In genomic region chr13:33125821-33126570, GRCh38 we compare ENCODE assay signal across 9 cellular contexts.
A peak's percentile ranks its signal among the peaks of the same experiment; 100 is the strongest.
DNase-seq lines count a peak whose midpoint lies in the region; ATAC-seq lines count a peak whose summit lies in the region.
"Had no signal": no experiment of that assay in that cellular context is flagged by ENCODE, and none has a peak within 500 bp of the region (broad histone marks: within the 10 kb centered on the region; RNA-seq: fewer than 3 reads in every experiment).

No MANE protein-coding gene starts in this region.

- H3K9me3 ChIP-seq in Karpas-422 (ENCODE audit: low read length) (no peaks in the 10 kb centered on the region), T-helper 17 cell (ENCODE audit: control insufficient read depth, low read length, poor library complexity, severe bottlenecking) (no peaks in the 10 kb centered on the region)
- H3K9me3 ChIP-seq: BLaER1 treated with 17β-estradiol and CSF1 and Interleukin-3, amounts not matched to agents 10 nM and 100 nM had no signal

- no peak overlapping the region for H3K9ac ChIP-seq in Karpas-422 (ENCODE audit: low read length)
- H3K9ac ChIP-seq: BLaER1 treated with 17β-estradiol and CSF1 and Interleukin-3, amounts not matched to agents 10 nM and 100 nM had no signal

- H3K4me1 Mint-ChIP-seq in T-helper 17 cell, result peaks cover 4% of the 10 kb centered on the region

- H3K27me3 Mint-ChIP-seq in T-helper 17 cell, result peaks cover 24% of the 10 kb centered on the region

- H3K4me1 ChIP-seq in Karpas-422 (ENCODE audit: low read length), result no peaks in the 10 kb centered on the region

- no peaks in the 10 kb centered on the region for H4K20me1 ChIP-seq in Karpas-422 (ENCODE audit: insufficient read depth, low read depth, low read length)
- H4K20me1 ChIP-seq: BLaER1 treated with 17β-estradiol and CSF1 and Interleukin-3, amounts not matched to agents 10 nM and 100 nM had no signal

- H3K4me3 Mint-ChIP-seq in T-helper 17 cell, result no peak overlapping the region

- no peak overlapping the region for H2AFZ ChIP-seq in Karpas-422 (ENCODE audit: low read length)

- H3K79me2 ChIP-seq in Karpas-422 (ENCODE audit: low read length), result no peaks in the 10 kb centered on the region

- H3K4me3 ChIP-seq in Karpas-422 (ENCODE audit: low read length), result no peak overlapping the region
- H3K4me3 ChIP-seq: BLaER1 treated with 17β-estradiol and CSF1 and Interleukin-3, amounts not matched to agents 10 nM and 100 nM had no signal

- no peaks in the 10 kb centered on the region for H3K27me3 ChIP-seq in Karpas-422 (ENCODE audit: low read length)
- H3K27me3 ChIP-seq: BLaER1 treated with 17β-estradiol and CSF1 and Interleukin-3, amounts not matched to agents 10 nM and 100 nM had no signal

- H3K36me3 Mint-ChIP-seq in T-helper 17 cell (ENCODE audit: low read depth), result no peaks in the 10 kb centered on the region

- no peaks in the 10 kb centered on the region for H3K36me3 ChIP-seq in Karpas-422 (ENCODE audit: insufficient read depth, low read length)

- peak; percentile 52 for DNase-seq in 8988T
- peak; percentile 19 for DNase-seq in Karpas-422
- DNase-seq in dermis blood vessel endothelial cell, result peak; percentile 95
- DNase-seq in lung microvascular endothelial cell (ENCODE audit: low read depth in 2 of 2), result peak; percentile 93 to 95
- no peak for DNase-seq in T-helper 17 cell
- no peak for DNase-seq in NCI-H1436 treated with DMSO at 0.1 percent for 48 hours (lab: John Stamatoyannopoulos, UW)

- H3K4me2 ChIP-seq in Karpas-422 (ENCODE audit: low read depth, low read length, poor library complexity, severe bottlenecking), result no peak overlapping the region

- no peak overlapping the region for H3K27ac ChIP-seq in Karpas-422 (ENCODE audit: low read length)

- H3K27ac Mint-ChIP-seq in T-helper 17 cell, result no peak overlapping the region

- no peaks in the 10 kb centered on the region for H3K9me2 ChIP-seq in Karpas-422 (replicated peaks; ENCODE audit: insufficient read depth, low read length)

- ATAC-seq in T-helper 17 cell (no peak), GM18498 (IDR thresholded peaks at IDR 0.05; ENCODE audit: unreplicated experiment) (no peak), GM21526 (IDR thresholded peaks at IDR 0.05; ENCODE audit: low FRiP score, unreplicated experiment) (no peak)

Comparison
In these comparisons a context has a peak if more than half of its experiments do, and no peak if none do; other contexts are left out.
1. DNase-seq: peak in 8988T (single experiment), Karpas-422 (single experiment), dermis blood vessel endothelial cell (single experiment) and lung microvascular endothelial cell (2 of 2); none in T-helper 17 cell (0 of 3) and NCI-H1436 treated with DMSO at 0.1 percent for 48 hours (single experiment).